ENCODE assay signal across 8 cellular contexts in the genomic region with DNA sequence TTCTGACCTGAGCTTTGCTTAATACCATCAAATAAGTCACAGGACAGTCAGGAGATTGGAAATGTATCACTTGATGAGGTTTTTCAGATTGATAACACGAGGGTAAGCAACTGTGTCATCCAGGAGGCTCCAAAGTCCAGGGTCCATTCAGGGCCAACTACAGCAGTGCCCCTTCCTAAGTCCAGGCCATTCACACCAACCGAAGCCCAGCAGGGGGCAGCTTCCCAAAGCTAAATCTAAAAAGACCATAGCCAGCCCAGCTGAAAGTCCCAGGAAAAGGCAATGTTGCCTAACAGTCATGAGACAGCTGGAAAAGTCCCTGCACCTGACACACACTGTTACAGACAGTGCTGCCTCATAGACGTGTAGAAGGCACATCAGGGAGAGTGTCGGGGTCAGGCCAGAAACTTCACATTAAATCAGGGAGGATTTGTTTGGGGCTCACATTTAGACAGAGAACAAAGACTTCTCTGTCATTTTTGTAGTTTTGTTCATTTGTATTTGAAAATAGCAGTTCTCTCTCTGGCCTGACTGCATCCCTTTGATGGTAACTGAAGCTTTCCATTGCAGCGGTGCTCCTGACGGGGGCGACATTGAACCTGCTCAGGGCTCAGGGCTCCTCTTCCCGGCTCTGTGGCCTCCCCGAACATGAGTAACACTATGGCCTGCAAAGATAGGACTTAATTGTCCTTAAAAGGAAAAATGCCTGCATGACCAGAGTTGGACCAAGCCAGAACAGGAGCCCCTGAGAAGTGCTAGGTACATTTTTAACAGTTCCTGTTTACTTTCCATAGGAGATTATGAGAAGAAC.
DNase-seq lines count a peak whose midpoint lies in the region; ATAC-seq and TF ChIP-seq lines count a peak whose summit lies in the region.

No MANE protein-coding gene starts in this region.

- TF ChIP-seq CTCF in VCaP (conservative IDR thresholded peaks at IDR 0.05) (peak; percentile 91), stomach (IDR thresholded peaks at IDR 0.05) (peak in 5 of 7 experiments; percentile 35 to 53 (median 44))

- WGBS in stomach, 5 donors: 21 to 37% (median 25%) methylated on average over 9 of the region's 9 CpGs

- peaks cover 10% of the 10 kb centered on the region for H3K4me1 ChIP-seq in endocrine pancreas (ENCODE audit: control insufficient read depth, insufficient read depth, low read length)
- H3K4me1 ChIP-seq in stomach: peaks cover 0 to 36% (median 16%) of the 10 kb centered on the region in 4 donors

- peak; percentile 65 for ATAC-seq in GM21737 (IDR thresholded peaks at IDR 0.05; ENCODE audit: unreplicated experiment)

- H3K9me3 ChIP-seq in endocrine pancreas (ENCODE audit: control insufficient read depth, low read length) (no peaks in the 10 kb centered on the region), stomach (no peaks in the 10 kb centered on the region)

- H3K27me3 ChIP-seq in endocrine pancreas (ENCODE audit: control insufficient read depth, insufficient read depth, low read length): no peaks in the 10 kb centered on the region
- H3K27me3 ChIP-seq in stomach: no peaks in the 10 kb centered on the region

- peak overlapping the region; percentile 85 for H3K9ac ChIP-seq in endocrine pancreas (ENCODE audit: control insufficient read depth, insufficient read depth, low read length)

- DNase-seq in GM03348 (ENCODE audit: low spot score) (peak; percentile 51), LoVo (ENCODE audit: low spot score) (peak; percentile 44), medulla oblongata (ENCODE audit: extremely low spot score) (peak; percentile 92), stomach (peak; percentile 68), amniotic stem cell (lab: John Stamatoyannopoulos, UW) (no peak)

- no peak for TF ChIP-seq POLR2A in stomach (IDR thresholded peaks at IDR 0.05)

- H3K36me3 ChIP-seq in endocrine pancreas (ENCODE audit: control insufficient read depth, insufficient read depth, low read length) (no peaks in the 10 kb centered on the region), stomach (no peaks in the 10 kb centered on the region)

- intact Hi-C loops in stomach (cut with DNase I; ENCODE audit: low total_unique reads): loop anchor here (5.0 kb wide), 1 partner anchor 623 kb away; no protein-coding TSS in a partner anchor

- TF ChIP-seq EP300 in stomach (IDR thresholded peaks at IDR 0.05): no peak

- H3K4me3 ChIP-seq in endocrine pancreas (ENCODE audit: control insufficient read depth, insufficient read depth, low read length): peak overlapping the region; percentile 37
- no peak overlapping the region for H3K4me3 ChIP-seq in stomach

- H3K27ac ChIP-seq in VCaP: peak overlapping the region; percentile 20
- H3K27ac ChIP-seq in stomach: peak overlapping the region in 3 of 5 donors; percentile 3 to 35 (median 24)
